In the genomic region with DNA sequence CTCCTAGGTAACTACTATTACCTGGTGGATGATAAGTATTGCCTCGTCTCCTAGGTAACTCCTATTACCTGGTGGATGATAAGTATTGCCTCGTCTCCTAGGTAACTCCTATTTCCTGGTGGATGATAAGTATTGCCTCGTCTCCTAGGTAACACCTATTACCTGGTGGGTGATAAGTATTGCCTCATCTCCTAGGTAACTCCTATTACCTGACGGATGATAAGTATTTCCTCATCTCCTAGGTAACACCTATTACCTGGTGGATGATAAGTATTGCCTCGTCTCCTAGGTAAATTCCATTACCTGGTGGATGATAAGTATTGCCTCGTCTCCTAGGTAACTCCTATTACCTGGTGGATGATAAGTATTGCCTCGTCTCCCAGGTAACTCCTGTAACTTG, we compare ENCODE assay signal across 6 cellular contexts. TPM values are rescaled to one million over a fixed set of nuclear protein-coding genes. Genes with fewer than 3 reads are reported as not detected.
"Had no signal": no experiment of that assay in that cellular context is flagged by ENCODE, and none has a peak within 500 bp of the region (broad histone marks: within the 10 kb centered on the region; RNA-seq: fewer than 3 reads in every experiment).

No MANE protein-coding gene starts in this region.

RNA-seq across cellular contexts. Expression of gene NXPE4, which starts 7.6 kb away (rescaled TPM):
- total RNA-seq: HT-29, NCI-H460, PC-9, Right ventricle myocardium inferior, RPMI7951, SJCRH30 had no signal

RNA-seq across cellular contexts. Expression of gene NXPE1, which starts 43.5 kb away (rescaled TPM):
- total RNA-seq: HT-29, NCI-H460, PC-9, Right ventricle myocardium inferior, RPMI7951, SJCRH30 had no signal
